In genomic region chr5:32392039-32392438, GRCh38 we compare ENCODE assay signal across 19 cellular contexts. TPM values are rescaled to one million over a fixed set of nuclear protein-coding genes. Genes with fewer than 3 reads are reported as not detected.
DNase-seq lines count a peak whose midpoint lies in the region; ATAC-seq and TF ChIP-seq lines count a peak whose summit lies in the region.
"Had no signal": no experiment of that assay in that cellular context is flagged by ENCODE, and none has a peak within 500 bp of the region (broad histone marks: within the 10 kb centered on the region; RNA-seq: fewer than 3 reads in every experiment).

No MANE protein-coding gene starts in this region.

- no peak overlapping the region for H2BK5ac ChIP-seq in mesenchymal stem cell (ENCODE audit: low read depth, low read length, poor library complexity, severe bottlenecking)

- ATAC-seq in natural killer cell treated with Interleukin-12 subunit alpha and Interleukin-12 subunit beta and Interleukin-15 and Interleukin-18, amount 100 ng/mL, for 72 hours = no peak
- no peak for ATAC-seq in natural killer cell
- no peak for ATAC-seq in HG03342 (IDR thresholded peaks at IDR 0.05; ENCODE audit: unreplicated experiment)
- no peak for ATAC-seq in esophagus mucosa
- ATAC-seq: HCT116, Right ventricle myocardium inferior had no signal

- H3K4me1 ChIP-seq in mammary epithelial cell (ENCODE audit: insufficient read depth, low read length) = peaks cover 12% of the 10 kb centered on the region
- H3K4me1 ChIP-seq in mesenchymal stem cell (ENCODE audit: control insufficient read depth, insufficient read depth, low read depth, low read length) = peaks cover 4% of the 10 kb centered on the region
- no peaks in the 10 kb centered on the region for H3K4me1 ChIP-seq in ascending aorta

- 62% methylated on average over 3 of the region's 3 CpGs for WGBS in mammary epithelial cell (ENCODE audit: low coverage, missing lambda C conversion rate)
- 100% methylated on average over 1 of the region's 3 CpGs for WGBS in mesenchymal stem cell

- peaks cover 14% of the 10 kb centered on the region for H3K79me1 ChIP-seq in mesenchymal stem cell (replicated peaks; ENCODE audit: low read length, poor library complexity, severe bottlenecking)

- H3K23ac ChIP-seq in mesenchymal stem cell (ENCODE audit: low read length in 2 of 2) = no peak overlapping the region

- H3K4me2 ChIP-seq in mammary epithelial cell (ENCODE audit: insufficient read depth, low read depth, low read length) (no peak overlapping the region), mesenchymal stem cell (ENCODE audit: low read length, poor library complexity, severe bottlenecking) (no peak overlapping the region)
- H3K4me2 ChIP-seq: BLaER1 treated with 17β-estradiol and CSF1 and Interleukin-3, amounts not matched to agents 10 nM and 100 nM; PC-9 had no signal

- no peaks in the 10 kb centered on the region for H3K27me3 ChIP-seq in mammary epithelial cell (ENCODE audit: insufficient read depth, low read length)
- no peaks in the 10 kb centered on the region for H3K27me3 ChIP-seq in mesenchymal stem cell (ENCODE audit: control insufficient read depth in 1 of 2, insufficient read depth in 1 of 2, low read length in 2 of 2)
- no peaks in the 10 kb centered on the region for H3K27me3 ChIP-seq in ascending aorta
- H3K27me3 ChIP-seq: BLaER1 treated with 17β-estradiol and CSF1 and Interleukin-3, amounts not matched to agents 10 nM and 100 nM had no signal

- H2BK15ac ChIP-seq in mesenchymal stem cell (ENCODE audit: low read depth, poor library complexity, severe bottlenecking) = no peak overlapping the region

- no peak overlapping the region for H3K4me3 ChIP-seq in mammary epithelial cell (replicated peaks in 1 of 3; ENCODE audit: insufficient read depth in 1 of 3, low read depth in 2 of 3, low read length in 3 of 3)
- H3K4me3 ChIP-seq in mesenchymal stem cell (ENCODE audit: insufficient read depth in 1 of 2, low read depth in 1 of 2, low read length in 2 of 2) = no peak overlapping the region
- H3K4me3 ChIP-seq in ascending aorta = no peak overlapping the region
- H3K4me3 ChIP-seq: BLaER1 treated with 17β-estradiol and CSF1 and Interleukin-3, amounts not matched to agents 10 nM and 100 nM; PC-9 had no signal

- H3K79me2 ChIP-seq in mammary epithelial cell (ENCODE audit: insufficient read depth, low read length) = peaks cover 4% of the 10 kb centered on the region

- no peak overlapping the region for H2BK12ac ChIP-seq in mesenchymal stem cell (ENCODE audit: low read length in 2 of 2)

- no peak overlapping the region for H4K91ac ChIP-seq in mesenchymal stem cell (ENCODE audit: low read length)

- CTCF ChIA-PET in mammary epithelial cell (lab: Charles Lee; ENCODE audit: low non-redundant PET) = no interaction called here

- H2BK120ac ChIP-seq in mesenchymal stem cell (ENCODE audit: low read depth, low read length) = no peak overlapping the region

- H2AFZ ChIP-seq in mammary epithelial cell (ENCODE audit: low read depth, low read length) (no peak overlapping the region), mesenchymal stem cell (ENCODE audit: low read depth, low read length) (no peak overlapping the region)
- H2AFZ ChIP-seq: PC-9 had no signal

- H4K8ac ChIP-seq in mesenchymal stem cell (ENCODE audit: low read length) = no peak overlapping the region

- in situ Hi-C loops in mammary epithelial cell (cut with MboI; ENCODE audit: low sequenced_read_pairs in 2 of 2) = no loop called here

- no peak for TF ChIP-seq CTCF in natural killer cell (IDR thresholded peaks at IDR 0.05)
- TF ChIP-seq CTCF in mammary epithelial cell (conservative IDR thresholded peaks at IDR 0.05 in 1 of 2, IDR thresholded peaks at IDR 0.05 in 1 of 2; ENCODE audit: extremely low read depth in 1 of 2, insufficient read depth in 1 of 2, low read depth in 1 of 2, low read length in 2 of 2) = no peak
- no peak for TF ChIP-seq CTCF in ascending aorta (IDR thresholded peaks at IDR 0.05)

- intact Hi-C loops in natural killer cell (cut with micrococcal nuclease) = no loop called here
- intact Hi-C loops in mammary epithelial cell (cut with micrococcal nuclease) = loop anchor here (5.0 kb wide), 2 partner anchors 160 to 195 kb away; partner anchors contain the start of gene SUB1
- intact Hi-C loops in ascending aorta (cut with DNase I) = no loop called here

- H3K27ac ChIP-seq in mammary epithelial cell (ENCODE audit: insufficient read depth, low read depth, low read length) (peak overlapping the region; percentile 75), mesenchymal stem cell (ENCODE audit: low read length, poor library complexity, severe bottlenecking) (no peak overlapping the region), ascending aorta (no peak overlapping the region)

- peaks cover 52% of the 10 kb centered on the region for H3K36me3 ChIP-seq in mammary epithelial cell (ENCODE audit: insufficient read depth, low read length)
- peaks cover 17 to 88% of the 10 kb centered on the region in 2 experiments for H3K36me3 ChIP-seq in mesenchymal stem cell (ENCODE audit: control insufficient read depth in 1 of 2, insufficient read depth in 2 of 2, low read depth in 1 of 2, low read length in 2 of 2)
- peaks cover 71 to 74% of the 10 kb centered on the region in 2 donors for H3K36me3 ChIP-seq in ascending aorta

- H3K18ac ChIP-seq in mesenchymal stem cell (ENCODE audit: low read depth in 1 of 2, low read length in 2 of 2) = no peak overlapping the region

- H3K4me1 Mint-ChIP-seq in natural killer cell treated with Interleukin-12 subunit alpha and Interleukin-12 subunit beta and Interleukin-15 and Interleukin-18, amount 100 ng/mL, for 72 hours (ENCODE audit: low read depth in 2 of 2) = peaks cover 20 to 21% of the 10 kb centered on the region in 2 donors
- no peaks in the 10 kb centered on the region for H3K4me1 Mint-ChIP-seq in natural killer cell

- H3K9me3 Mint-ChIP-seq in natural killer cell treated with Interleukin-12 subunit alpha and Interleukin-12 subunit beta and Interleukin-15 and Interleukin-18, amount 100 ng/mL, for 72 hours = no peaks in the 10 kb centered on the region
- no peaks in the 10 kb centered on the region for H3K9me3 Mint-ChIP-seq in natural killer cell

- H3K4ac ChIP-seq in mesenchymal stem cell (ENCODE audit: low read depth in 1 of 2, low read length in 2 of 2) = no peak overlapping the region

- no peaks in the 10 kb centered on the region for H3K9me3 ChIP-seq in mammary epithelial cell (replicated peaks; ENCODE audit: insufficient read depth, low read length)
- H3K9me3 ChIP-seq in mesenchymal stem cell (ENCODE audit: control insufficient read depth, low read length) = no peaks in the 10 kb centered on the region
- no peaks in the 10 kb centered on the region for H3K9me3 ChIP-seq in ascending aorta
- H3K9me3 ChIP-seq: BLaER1 treated with 17β-estradiol and CSF1 and Interleukin-3, amounts not matched to agents 10 nM and 100 nM had no signal

- H3K36me3 Mint-ChIP-seq in natural killer cell treated with Interleukin-12 subunit alpha and Interleukin-12 subunit beta and Interleukin-15 and Interleukin-18, amount 100 ng/mL, for 72 hours = peaks cover 23% of the 10 kb centered on the region
- peaks cover 8% of the 10 kb centered on the region for H3K36me3 Mint-ChIP-seq in natural killer cell

- no peaks in the 10 kb centered on the region for H3K27me3 Mint-ChIP-seq in natural killer cell treated with Interleukin-12 subunit alpha and Interleukin-12 subunit beta and Interleukin-15 and Interleukin-18, amount 100 ng/mL, for 72 hours
- no peaks in the 10 kb centered on the region for H3K27me3 Mint-ChIP-seq in natural killer cell (ENCODE audit: low read depth in 2 of 2)

- no peak overlapping the region for H3K14ac ChIP-seq in mesenchymal stem cell (ENCODE audit: low read length in 2 of 2)

- H4K20me1 ChIP-seq in mammary epithelial cell (ENCODE audit: insufficient read depth, low read length) = no peaks in the 10 kb centered on the region

- H2AK5ac ChIP-seq in mesenchymal stem cell (ENCODE audit: low read length, severe bottlenecking) = no peak overlapping the region

- peak overlapping the region; percentile 20 for H3K4me3 Mint-ChIP-seq in natural killer cell treated with Interleukin-12 subunit alpha and Interleukin-12 subunit beta and Interleukin-15 and Interleukin-18, amount 100 ng/mL, for 72 hours
- no peak overlapping the region for H3K4me3 Mint-ChIP-seq in natural killer cell

- BruUV-seq in mammary epithelial cell (replicated peaks; lab: Mats Ljungman, UMichigan) = no TSS peak

- H3K27ac Mint-ChIP-seq in natural killer cell treated with Interleukin-12 subunit alpha and Interleukin-12 subunit beta and Interleukin-15 and Interleukin-18, amount 100 ng/mL, for 72 hours = peak overlapping the region; percentile 54 to 79
- peak overlapping the region in 1 of 2 donors; percentile 64 for H3K27ac Mint-ChIP-seq in natural killer cell

- H3K9ac ChIP-seq in mammary epithelial cell (ENCODE audit: insufficient read depth, low read length) (no peak overlapping the region), mesenchymal stem cell (ENCODE audit: low read length) (peak overlapping the region; percentile 85)
- H3K9ac ChIP-seq: BLaER1 treated with 17β-estradiol and CSF1 and Interleukin-3, amounts not matched to agents 10 nM and 100 nM had no signal

- DNase-seq in natural killer cell treated with Interleukin-12 subunit alpha and Interleukin-12 subunit beta and Interleukin-15 and Interleukin-18, amount 100 ng/mL, for 72 hours (ENCODE audit: low spot score) = no peak
- DNase-seq in natural killer cell (no peak), mammary epithelial cell (no peak), mesenchymal stem cell (peak; percentile 15), ascending aorta (ENCODE audit: low spot score in 2 of 2) (no peak), cerebellar cortex (ENCODE audit: low spot score) (no peak)
- DNase-seq: GF-D8, Karpas-422, MM.1S, NCI-H1092 treated with DMSO at 0.1 percent for 48 hours, NCI-H2081 treated with DMSO at 0.1 percent for 48 hours, NCI-H510A, NCI-H774, PC-9 had no signal

- dilution Hi-C loops in mammary epithelial cell (cut with HindIII; ENCODE audit: low sequenced_read_pairs) = no loop called here

RNA-seq across cellular contexts. Expression of gene ZFR, which starts 52.5 kb away (rescaled TPM):
- total RNA-seq in natural killer cell treated with Interleukin-12 subunit alpha and Interleukin-12 subunit beta and Interleukin-15 and Interleukin-18, amount 100 ng/mL, for 72 hours = 10 to 100 TPM; 58.2 to 70.5 TPM
- total RNA-seq in natural killer cell (10 to 100 TPM; 62.7 to 70.8 (median 62.7) TPM), mammary epithelial cell (10 to 100 TPM; 65.1 to 83.5 TPM), ascending aorta (25.8 TPM), esophagus mucosa (32.9 TPM)
- 65.5 TPM for polyA plus RNA-seq in mammary epithelial cell
- 57.3 TPM for polyA minus RNA-seq in mammary epithelial cell
- 46.5 TPM for polyA plus RNA-seq in mesenchymal stem cell (2013, experiment 1 of 2)
- 47.9 TPM for polyA plus RNA-seq in mesenchymal stem cell (2013, experiment 2 of 2)
